In genomic region chr21:44552136-44552535, GRCh38 we compare ENCODE assay signal across 18 cellular contexts. TPM values are rescaled to one million over a fixed set of nuclear protein-coding genes. Genes with fewer than 3 reads are reported as not detected.
DNase-seq lines count a peak whose midpoint lies in the region; FAIRE-seq and TF ChIP-seq lines count a peak whose summit lies in the region.
"Had no signal": no experiment of that assay in that cellular context is flagged by ENCODE, and none has a peak within 500 bp of the region (broad histone marks: within the 10 kb centered on the region; RNA-seq: fewer than 3 reads in every experiment).

No MANE protein-coding gene starts in this region.

- no peaks in the 10 kb centered on the region for H3K9me3 ChIP-seq in vagina

- peak; percentile 41 for DNase-seq in activated CD8-positive, alpha-beta memory T cell treated with anti-CD3 and anti-CD28 coated beads for 24 hours
- no peak for DNase-seq in activated CD8-positive, alpha-beta memory T cell treated with anti-CD3 and anti-CD28 coated beads, Interleukin-2, amount 50 U/mL, for 4 hours
- DNase-seq in iPS-NIHi7 (ENCODE audit: extremely low spot score) (peak; percentile 5), posterior vena cava (ENCODE audit: low spot score) (peak; percentile 61), vagina (ENCODE audit: extremely low spot score in 2 of 2) (peak; percentile 64 to 84), epidermal melanocyte (ENCODE audit: insufficient read length, low spot score) (no peak), GM19239 (ENCODE audit: insufficient read length, low spot score) (no peak)
- DNase-seq in stimulated activated CD4-positive, alpha-beta T cell treated with anti-CD3 and anti-CD28 coated beads, Interleukin-2, amount 100 ng/mL, for 24 hours, result no peak
- DNase-seq: CD8-positive, alpha-beta memory T cell; GDM1; GOT3; HFFc6; NCI-H2081 treated with DMSO at 0.1 percent for 48 hours; NCI-H524 had no signal

- no peaks in the 10 kb centered on the region for H3K36me3 ChIP-seq in vagina

- intact Hi-C loops in posterior vena cava (cut with DNase I), result no loop called here
- intact Hi-C loops in vagina (cut with DNase I), result no loop called here

- no peaks in the 10 kb centered on the region for H3K4me1 ChIP-seq in vagina

- TF ChIP-seq CTCF in vagina (IDR thresholded peaks at IDR 0.05), result no peak

- no peak for FAIRE-seq in GM19239 (lab: Jason Lieb, UNC)
- FAIRE-seq: GM12878, GM18507 had no signal

- no peak overlapping the region for H3K27ac ChIP-seq in vagina

- no peak for TF ChIP-seq POLR2A in vagina (IDR thresholded peaks at IDR 0.05)

- H3K27me3 ChIP-seq in vagina, result no peaks in the 10 kb centered on the region

- no peak overlapping the region for H3K4me3 ChIP-seq in vagina
- H3K4me3 ChIP-seq: GM12878 had no signal

RNA-seq across cellular contexts. Expression of gene KRTAP10-2, which starts 0.8 kb away (rescaled TPM):
- not detected for total RNA-seq in posterior vena cava
- total RNA-seq in vagina, result not detected
- total RNA-seq: A172; CD8-positive, alpha-beta memory T cell; GM12878; HFFc6; MCF 10A had no signal

RNA-seq across cellular contexts. Expression of gene KRTAP10-3, which starts 6.5 kb away (rescaled TPM):
- not detected for total RNA-seq in posterior vena cava
- total RNA-seq in vagina, result not detected
- total RNA-seq: A172; CD8-positive, alpha-beta memory T cell; GM12878; HFFc6; MCF 10A had no signal

RNA-seq across cellular contexts. Expression of gene KRTAP10-1, which starts 12.1 kb away (rescaled TPM):
- total RNA-seq in posterior vena cava (not detected), vagina (not detected)
- total RNA-seq: A172; CD8-positive, alpha-beta memory T cell; GM12878; HFFc6; MCF 10A had no signal

RNA-seq across cellular contexts. Expression of gene KRTAP10-4, which starts 21.4 kb away (rescaled TPM):
- not detected for total RNA-seq in posterior vena cava
- not detected for total RNA-seq in vagina
- total RNA-seq: A172; CD8-positive, alpha-beta memory T cell; GM12878; HFFc6; MCF 10A had no signal

RNA-seq across cellular contexts. Expression of gene KRTAP10-5, which starts 28.3 kb away (rescaled TPM):
- total RNA-seq in posterior vena cava (not detected), vagina (not detected)
- total RNA-seq: A172; CD8-positive, alpha-beta memory T cell; GM12878; HFFc6; MCF 10A had no signal

Comparison
In these comparisons a context has a peak if more than half of its experiments do, and no peak if none do; other contexts are left out.
1. DNase-seq: peak in activated CD8-positive, alpha-beta memory T cell treated with anti-CD3 and anti-CD28 coated beads for 24 hours (single experiment), iPS-NIHi7 (single experiment), posterior vena cava (single experiment) and vagina (2 of 2); none in activated CD8-positive, alpha-beta memory T cell treated with anti-CD3 and anti-CD28 coated beads, Interleukin-2, amount 50 U/mL, for 4 hours (single experiment), epidermal melanocyte (single experiment), stimulated activated CD4-positive, alpha-beta T cell treated with anti-CD3 and anti-CD28 coated beads, Interleukin-2, amount 100 ng/mL, for 24 hours (0 of 2) and GM19239 (single experiment).